Comparison of ENCODE assay signal across 18 cellular contexts in the genomic region with DNA sequence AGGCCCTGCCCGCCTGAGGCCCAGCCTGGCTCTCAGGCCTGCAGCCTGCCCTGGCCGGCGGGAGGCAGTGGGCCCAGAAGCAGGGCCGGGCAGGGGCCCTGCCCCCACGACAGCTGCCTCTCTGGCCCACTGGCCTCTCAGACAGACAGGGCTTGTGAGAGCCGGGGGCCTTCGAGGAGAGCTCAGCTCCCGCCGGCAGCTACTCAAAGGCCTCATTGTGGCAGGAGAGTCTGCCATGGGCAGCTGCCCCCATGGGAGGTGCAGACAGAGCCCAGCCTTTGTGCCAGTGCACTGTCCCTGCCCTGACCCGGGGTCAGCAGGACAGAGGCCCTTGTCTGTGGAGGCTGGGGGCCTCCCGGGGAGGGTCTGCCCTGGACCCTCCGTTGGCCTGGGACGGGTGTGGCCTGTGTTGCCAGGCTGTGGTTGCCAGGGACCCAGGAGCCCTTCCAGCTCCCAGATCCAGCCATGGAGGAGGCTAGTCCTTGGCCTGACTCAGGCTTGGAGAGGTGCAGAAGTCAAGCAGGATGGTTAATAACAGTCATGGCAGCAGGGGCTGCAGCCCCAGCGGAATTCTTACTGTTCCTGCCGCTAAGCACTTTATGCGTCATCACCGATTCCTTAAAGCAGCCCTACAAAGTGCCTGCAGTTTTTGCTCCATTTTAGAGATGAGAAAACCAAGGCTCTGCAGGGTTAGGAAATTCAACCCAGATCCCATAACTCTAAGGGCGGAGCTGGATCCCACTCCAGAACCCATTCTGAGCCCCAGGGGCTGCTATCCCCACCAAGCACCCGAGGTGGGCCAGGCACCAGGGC. TPM values are rescaled to one million over a fixed set of nuclear protein-coding genes. Genes with fewer than 3 reads are reported as not detected.
A peak's percentile ranks its signal among the peaks of the same experiment; 100 is the strongest.
DNase-seq lines count a peak whose midpoint lies in the region; ATAC-seq and TF ChIP-seq lines count a peak whose summit lies in the region.
"Had no signal": no experiment of that assay in that cellular context is flagged by ENCODE, and none has a peak within 500 bp of the region (broad histone marks: within the 10 kb centered on the region; RNA-seq: fewer than 3 reads in every experiment).

No MANE protein-coding gene starts in this region.

- H3K9me3 ChIP-seq in ectodermal cell (ENCODE audit: control insufficient read depth, low read length): no peaks in the 10 kb centered on the region
- H3K9me3 ChIP-seq in lower lobe of right lung: no peaks in the 10 kb centered on the region
- H3K9me3 ChIP-seq: transverse colon had no signal

- H3K4me1 ChIP-seq in ectodermal cell (ENCODE audit: control insufficient read depth, insufficient read depth, low read length): peaks cover 20% of the 10 kb centered on the region
- H3K4me1 ChIP-seq in lower lobe of right lung: no peaks in the 10 kb centered on the region
- H3K4me1 ChIP-seq: transverse colon had no signal

- intact Hi-C loops in lower lobe of right lung (cut with DNase I): no loop called here

- H3K27ac ChIP-seq in ectodermal cell (ENCODE audit: insufficient read depth, low read depth, low read length, poor library complexity, severe bottlenecking) (peak overlapping the region; percentile 39), lower lobe of right lung (no peak overlapping the region)
- H3K27ac ChIP-seq: 22Rv1 had no signal

- H3K36me3 ChIP-seq in ectodermal cell (ENCODE audit: control insufficient read depth, insufficient read depth, low read length): no peaks in the 10 kb centered on the region
- no peaks in the 10 kb centered on the region for H3K36me3 ChIP-seq in lower lobe of right lung
- H3K36me3 ChIP-seq: transverse colon had no signal

- ATAC-seq in lower lobe of right lung: no peak
- ATAC-seq: activated naive CD8-positive, alpha-beta T cell treated with anti-CD3 and anti-CD28 coated beads, Interleukin-2, amount 50 U/mL, for 24 hours had no signal

- no peak for TF ChIP-seq CTCF in lower lobe of right lung (IDR thresholded peaks at IDR 0.05)

- WGBS in ectodermal cell, 2 experiments: 53 to 57% methylated on average over 19 of the region's 19 CpGs

- no peak overlapping the region for H3K4me3 ChIP-seq in ectodermal cell (ENCODE audit: insufficient read depth, low read depth, low read length)
- H3K4me3 ChIP-seq in lower lobe of right lung: no peak overlapping the region
- H3K4me3 ChIP-seq: transverse colon had no signal

- peak; percentile 23 for DNase-seq in NCI-H1092 treated with DMSO at 0.1 percent for 48 hours (lab: John Stamatoyannopoulos, UW)
- DNase-seq in NCI-H1092 (lab: John Stamatoyannopoulos, UW): no peak
- peak; percentile 93 for DNase-seq in middle frontal gyrus (ENCODE audit: extremely low spot score, low spot score)
- DNase-seq in superior temporal gyrus (ENCODE audit: extremely low spot score): peak; percentile 96
- no peak for DNase-seq in stimulated activated CD4-positive, alpha-beta T cell treated with anti-CD3 and anti-CD28 coated beads, Interleukin-4, amount 100 ng/mL, for 1 hour
- no peak for DNase-seq in lower lobe of right lung
- no peak for DNase-seq in stimulated activated CD4-positive, alpha-beta T cell treated with anti-CD3 and anti-CD28 coated beads, Interleukin-4, amount 100 ng/mL, for 24 hours
- DNase-seq: activated CD4-positive, alpha-beta T cell treated with anti-CD3 and anti-CD28 coated beads, Interleukin-2, amount 10 ng/mL, durations not matched to agents 24 days and 14 days; activated naive CD8-positive, alpha-beta T cell treated with anti-CD3 and anti-CD28 coated beads, Interleukin-2, amount 50 U/mL, for 24 hours; activated T-cell treated with anti-CD3 and anti-CD28 coated beads, Interleukin-2, amount 50 U/mL, for 1 hour; CD4-positive, alpha-beta T cell; erythroblast; NCI-H2107; T-helper 9 cell; transverse colon had no signal

- H3K27me3 ChIP-seq in ectodermal cell (ENCODE audit: control insufficient read depth, insufficient read depth, low read length, poor library complexity, severe bottlenecking) (no peaks in the 10 kb centered on the region), lower lobe of right lung (ENCODE audit: low read depth) (no peaks in the 10 kb centered on the region)
- H3K27me3 ChIP-seq: transverse colon had no signal

RNA-seq across cellular contexts. Expression of a gene that starts 12.5 kb away (rescaled TPM):
- polyA plus RNA-seq in ectodermal cell (2013, experiment 1 of 4): 1.3 TPM
- 1.5 TPM for polyA plus RNA-seq in ectodermal cell (2013, experiment 2 of 4)
- 0.96 TPM for polyA plus RNA-seq in ectodermal cell (2013, experiment 3 of 4)
- polyA plus RNA-seq in ectodermal cell (2013, experiment 4 of 4): 1.5 TPM
- not detected for total RNA-seq in lower lobe of right lung
- total RNA-seq: activated CD4-positive, alpha-beta T cell treated with anti-CD3 and anti-CD28 coated beads, Interleukin-2, amount 10 ng/mL, durations not matched to agents 24 days and 14 days; CD4-positive, alpha-beta T cell; Daoy had no signal

Comparison
In these comparisons a context has a peak if more than half of its experiments do, and no peak if none do; other contexts are left out.
1. DNase-seq: peak in NCI-H1092 treated with DMSO at 0.1 percent for 48 hours (single experiment), middle frontal gyrus (single experiment) and superior temporal gyrus (single experiment); none in NCI-H1092 (single experiment), stimulated activated CD4-positive, alpha-beta T cell treated with anti-CD3 and anti-CD28 coated beads, Interleukin-4, amount 100 ng/mL, for 1 hour (single experiment), lower lobe of right lung (single experiment) and stimulated activated CD4-positive, alpha-beta T cell treated with anti-CD3 and anti-CD28 coated beads, Interleukin-4, amount 100 ng/mL, for 24 hours (single experiment).